In the genomic region with DNA sequence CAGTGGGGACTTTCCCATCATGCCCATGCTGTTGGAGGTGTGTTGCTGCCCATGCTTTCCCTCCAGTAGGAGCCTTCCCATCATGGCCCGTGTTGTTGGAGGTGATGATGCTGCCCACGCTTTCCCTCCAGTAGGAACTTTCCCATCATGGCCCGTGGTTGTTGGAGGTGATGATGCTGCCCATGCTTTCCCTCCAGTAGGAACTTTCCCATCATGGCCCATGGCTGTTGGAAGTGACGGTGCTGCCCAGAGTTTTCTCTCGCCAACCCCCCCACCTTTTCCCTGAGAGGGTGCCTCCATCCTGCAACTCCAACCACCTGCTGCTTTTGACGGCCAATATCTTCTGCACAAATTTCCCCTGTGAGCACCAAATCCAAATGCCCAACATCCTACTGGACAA, we compare ENCODE assay signal across 1 cellular context.
TF ChIP-seq lines count a peak whose summit lies in the region.

No MANE protein-coding gene starts in this region.

TF ChIP-seq in IMR-90, 13 proteins besides CTCF, POLR2A, EP300 and RAD21 (continued from another document):
- no peak for TF ChIP-seq RFX5 (IDR thresholded peaks at IDR 0.05; ENCODE audit: low read depth, low read length)
- no peak for TF ChIP-seq FOS (IDR thresholded peaks at IDR 0.05; ENCODE audit: low read depth, low read length)
